ENCODE assay signal across 15 cellular contexts in the genomic region with DNA sequence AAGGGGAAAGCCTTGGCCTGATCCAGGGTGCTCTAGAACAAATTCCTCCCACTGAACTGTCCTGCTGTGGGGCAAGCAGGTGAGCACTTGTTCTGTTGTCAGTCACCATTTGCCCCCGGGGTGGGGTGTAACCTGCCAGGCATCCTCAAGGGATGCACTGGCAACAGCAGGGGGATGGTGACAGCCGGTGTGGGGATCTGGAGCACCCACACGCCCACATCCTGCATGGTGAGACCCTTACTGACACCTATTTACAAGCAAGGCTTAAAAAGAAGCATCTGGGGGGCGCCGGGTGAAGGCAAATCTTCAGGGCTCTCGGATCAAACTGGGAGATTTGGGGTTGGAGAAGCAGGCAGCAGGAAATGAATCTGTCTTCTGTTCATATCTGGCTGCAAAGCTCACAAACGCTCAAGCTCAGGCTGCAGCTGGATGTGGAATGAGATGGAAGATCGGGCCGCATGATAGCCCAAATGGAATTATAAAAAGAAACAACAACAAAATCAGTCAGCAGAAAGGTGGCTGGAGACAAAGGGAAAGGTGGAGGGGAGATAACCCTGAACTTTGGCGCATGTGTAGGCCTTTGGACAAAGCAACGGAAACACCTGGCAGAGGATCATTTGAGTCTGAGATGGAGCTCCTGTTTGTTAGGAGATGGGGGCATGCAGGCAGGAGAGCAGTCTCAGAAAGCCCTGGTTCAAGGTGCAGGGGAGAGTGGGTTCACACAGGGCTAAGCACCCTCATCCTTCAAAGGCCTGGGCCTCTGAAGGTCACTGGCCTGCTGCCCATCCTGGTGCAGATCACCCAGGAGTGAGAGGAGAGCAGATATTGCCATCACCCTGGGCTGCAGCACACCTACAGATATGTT. TPM values are rescaled to one million over a fixed set of nuclear protein-coding genes. Genes with fewer than 3 reads are reported as not detected.
A peak's percentile ranks its signal among the peaks of the same experiment; 100 is the strongest.
DNase-seq lines count a peak whose midpoint lies in the region; FAIRE-seq and TF ChIP-seq lines count a peak whose summit lies in the region.
"Had no signal": no experiment of that assay in that cellular context is flagged by ENCODE, and none has a peak within 500 bp of the region (broad histone marks: within the 10 kb centered on the region; RNA-seq: fewer than 3 reads in every experiment).

No MANE protein-coding gene starts in this region.

- no peaks in the 10 kb centered on the region for H3K36me3 Mint-ChIP-seq in activated CD4-positive, alpha-beta T cell treated with anti-CD3 and anti-CD28 coated beads, Interleukin-2, amount 10 ng/mL, durations not matched to agents 24 days and 14 days (ENCODE audit: low read depth)
- H3K36me3 Mint-ChIP-seq in activated T-helper 2 cell treated with anti-CD3 and anti-CD28 coated beads, Interferon-gamma antibody, Interleukin-2, Interleukin-4, amounts not matched to agents 10 μg/mL and 5 μg/mL and 100 μg/mL, durations not matched to agents 14 hours and 24 hours and 36 hours (ENCODE audit: low read depth): no peaks in the 10 kb centered on the region
- no peaks in the 10 kb centered on the region for H3K36me3 Mint-ChIP-seq in neural crest cell (ENCODE audit: low read depth)

- peak overlapping the region; percentile 67 for H3K4me3 Mint-ChIP-seq in activated CD4-positive, alpha-beta T cell treated with anti-CD3 and anti-CD28 coated beads, Interleukin-2, amount 10 ng/mL, durations not matched to agents 24 days and 14 days
- H3K4me3 Mint-ChIP-seq in activated T-helper 2 cell treated with anti-CD3 and anti-CD28 coated beads, Interferon-gamma antibody, Interleukin-2, Interleukin-4, amounts not matched to agents 10 μg/mL and 5 μg/mL and 100 μg/mL, durations not matched to agents 14 hours and 24 hours and 36 hours (ENCODE audit: low read depth): no peak overlapping the region
- H3K4me3 Mint-ChIP-seq in neural crest cell: no peak overlapping the region

- intact Hi-C loops in activated CD4-positive, alpha-beta T cell treated with anti-CD3 and anti-CD28 coated beads, Interleukin-2, amount 10 ng/mL, durations not matched to agents 24 days and 14 days (cut with micrococcal nuclease): loop anchor here (2.0 to 10.0 kb wide), 2 partner anchors 20 to 194 kb away; no protein-coding TSS in a partner anchor
- intact Hi-C loops in activated T-helper 2 cell treated with anti-CD3 and anti-CD28 coated beads, Interferon-gamma antibody, Interleukin-2, Interleukin-4, amounts not matched to agents 10 μg/mL and 5 μg/mL and 100 μg/mL, durations not matched to agents 14 hours and 24 hours and 36 hours (cut with micrococcal nuclease): no loop called here

- no peaks in the 10 kb centered on the region for H3K27me3 Mint-ChIP-seq in activated CD4-positive, alpha-beta T cell treated with anti-CD3 and anti-CD28 coated beads, Interleukin-2, amount 10 ng/mL, durations not matched to agents 24 days and 14 days
- peaks cover 1% of the 10 kb centered on the region for H3K27me3 Mint-ChIP-seq in activated T-helper 2 cell treated with anti-CD3 and anti-CD28 coated beads, Interferon-gamma antibody, Interleukin-2, Interleukin-4, amounts not matched to agents 10 μg/mL and 5 μg/mL and 100 μg/mL, durations not matched to agents 14 hours and 24 hours and 36 hours (ENCODE audit: low read depth)
- no peaks in the 10 kb centered on the region for H3K27me3 Mint-ChIP-seq in neural crest cell (ENCODE audit: low read depth)

- peaks cover 29% of the 10 kb centered on the region for H3K4me1 Mint-ChIP-seq in activated CD4-positive, alpha-beta T cell treated with anti-CD3 and anti-CD28 coated beads, Interleukin-2, amount 10 ng/mL, durations not matched to agents 24 days and 14 days
- H3K4me1 Mint-ChIP-seq in activated T-helper 2 cell treated with anti-CD3 and anti-CD28 coated beads, Interferon-gamma antibody, Interleukin-2, Interleukin-4, amounts not matched to agents 10 μg/mL and 5 μg/mL and 100 μg/mL, durations not matched to agents 14 hours and 24 hours and 36 hours (ENCODE audit: low read depth): peaks cover 21% of the 10 kb centered on the region
- H3K4me1 Mint-ChIP-seq in neural crest cell: no peaks in the 10 kb centered on the region

- DNase-seq in activated CD4-positive, alpha-beta T cell treated with anti-CD3 and anti-CD28 coated beads, Interleukin-2, amount 10 ng/mL, durations not matched to agents 24 days and 14 days: no peak
- no peak for DNase-seq in activated CD4-positive, alpha-beta T cell treated with anti-CD3 and anti-CD28 coated beads, Interleukin-2, amount 50 U/mL, for 4 hours
- peak; percentile 58 for DNase-seq in NCI-H69 (lab: John Stamatoyannopoulos, UW)
- no peak for DNase-seq in activated T-helper 2 cell treated with anti-CD3 and anti-CD28 coated beads, Interferon-gamma antibody, Interleukin-2, Interleukin-4, amounts not matched to agents 10 μg/mL and 5 μg/mL and 100 μg/mL, durations not matched to agents 14 hours and 24 hours and 36 hours (ENCODE audit: low spot score)
- no peak for DNase-seq in neural crest cell (ENCODE audit: low read depth, low spot score)
- DNase-seq in frontal cortex (ENCODE audit: low spot score in 2 of 2): no peak
- no peak for DNase-seq in middle frontal gyrus (ENCODE audit: extremely low spot score, low spot score)
- DNase-seq in NCI-H1694 treated with DMSO at 0.1 percent for 48 hours (lab: John Stamatoyannopoulos, UW): no peak
- DNase-seq: ACHN, cerebellar nuclear complex, islet precursor cell, NCI-H1048, NCI-H2227 treated with DMSO at 0.1 percent for 48 hours had no signal

- TF ChIP-seq CTCF in neural crest cell (conservative IDR thresholded peaks at IDR 0.05): no peak

- H3K9me3 Mint-ChIP-seq in activated CD4-positive, alpha-beta T cell treated with anti-CD3 and anti-CD28 coated beads, Interleukin-2, amount 10 ng/mL, durations not matched to agents 24 days and 14 days: no peaks in the 10 kb centered on the region
- no peaks in the 10 kb centered on the region for H3K9me3 Mint-ChIP-seq in activated T-helper 2 cell treated with anti-CD3 and anti-CD28 coated beads, Interferon-gamma antibody, Interleukin-2, Interleukin-4, amounts not matched to agents 10 μg/mL and 5 μg/mL and 100 μg/mL, durations not matched to agents 14 hours and 24 hours and 36 hours
- peaks cover 3% of the 10 kb centered on the region for H3K9me3 Mint-ChIP-seq in neural crest cell

- FAIRE-seq in frontal cortex (lab: Jason Lieb, UNC): no peak

- H3K27ac Mint-ChIP-seq in activated CD4-positive, alpha-beta T cell treated with anti-CD3 and anti-CD28 coated beads, Interleukin-2, amount 10 ng/mL, durations not matched to agents 24 days and 14 days: peak overlapping the region; percentile 73
- peak overlapping the region; percentile 14 for H3K27ac Mint-ChIP-seq in activated T-helper 2 cell treated with anti-CD3 and anti-CD28 coated beads, Interferon-gamma antibody, Interleukin-2, Interleukin-4, amounts not matched to agents 10 μg/mL and 5 μg/mL and 100 μg/mL, durations not matched to agents 14 hours and 24 hours and 36 hours
- H3K27ac Mint-ChIP-seq in neural crest cell (ENCODE audit: unreplicated experiment): peak overlapping the region; percentile 88

RNA-seq across cellular contexts. Expression of a gene that starts 20.9 kb away (rescaled TPM):
- total RNA-seq in activated CD4-positive, alpha-beta T cell treated with anti-CD3 and anti-CD28 coated beads, Interleukin-2, amount 10 ng/mL, durations not matched to agents 24 days and 14 days: 162 and 168 TPM in 2 replicates
- 145 and 149 TPM in 2 replicates for total RNA-seq in activated T-helper 2 cell treated with anti-CD3 and anti-CD28 coated beads, Interferon-gamma antibody, Interleukin-2, Interleukin-4, amounts not matched to agents 10 μg/mL and 5 μg/mL and 100 μg/mL, durations not matched to agents 14 hours and 24 hours and 36 hours
- total RNA-seq in neural crest cell (151 and 152 TPM in 2 replicates), frontal cortex (219 TPM)

RNA-seq across cellular contexts. Expression of a gene that starts 26.8 kb away (rescaled TPM):
- total RNA-seq in activated CD4-positive, alpha-beta T cell treated with anti-CD3 and anti-CD28 coated beads, Interleukin-2, amount 10 ng/mL, durations not matched to agents 24 days and 14 days: 62.7 and 66.9 TPM in 2 replicates
- 58.2 and 62.3 TPM in 2 replicates for total RNA-seq in activated T-helper 2 cell treated with anti-CD3 and anti-CD28 coated beads, Interferon-gamma antibody, Interleukin-2, Interleukin-4, amounts not matched to agents 10 μg/mL and 5 μg/mL and 100 μg/mL, durations not matched to agents 14 hours and 24 hours and 36 hours
- 13.2 and 18.8 TPM in 2 replicates for total RNA-seq in neural crest cell
- total RNA-seq in frontal cortex: 7.7 TPM

RNA-seq across cellular contexts. Expression of a gene that starts 39.4 kb away (rescaled TPM):
- not detected in 2 replicates for total RNA-seq in activated CD4-positive, alpha-beta T cell treated with anti-CD3 and anti-CD28 coated beads, Interleukin-2, amount 10 ng/mL, durations not matched to agents 24 days and 14 days
- not detected in 2 replicates for total RNA-seq in activated T-helper 2 cell treated with anti-CD3 and anti-CD28 coated beads, Interferon-gamma antibody, Interleukin-2, Interleukin-4, amounts not matched to agents 10 μg/mL and 5 μg/mL and 100 μg/mL, durations not matched to agents 14 hours and 24 hours and 36 hours
- total RNA-seq in neural crest cell (not detected in 2 replicates), frontal cortex (not detected)
- total RNA-seq: osteocyte, RPMI7951 had no signal

RNA-seq across cellular contexts. Expression of a gene that starts 41.2 kb away (rescaled TPM):
- 24.5 and 32.2 TPM in 2 replicates for total RNA-seq in activated CD4-positive, alpha-beta T cell treated with anti-CD3 and anti-CD28 coated beads, Interleukin-2, amount 10 ng/mL, durations not matched to agents 24 days and 14 days
- 21.1 and 24.5 TPM in 2 replicates for total RNA-seq in activated T-helper 2 cell treated with anti-CD3 and anti-CD28 coated beads, Interferon-gamma antibody, Interleukin-2, Interleukin-4, amounts not matched to agents 10 μg/mL and 5 μg/mL and 100 μg/mL, durations not matched to agents 14 hours and 24 hours and 36 hours
- total RNA-seq in neural crest cell (not detected in 2 replicates), frontal cortex (not detected)
- total RNA-seq: osteocyte had no signal

RNA-seq across cellular contexts. Expression of a gene that starts 51.3 kb away (rescaled TPM):
- 4.2 and 6.7 TPM in 2 replicates for total RNA-seq in activated CD4-positive, alpha-beta T cell treated with anti-CD3 and anti-CD28 coated beads, Interleukin-2, amount 10 ng/mL, durations not matched to agents 24 days and 14 days
- 6.4 and 8.0 TPM in 2 replicates for total RNA-seq in activated T-helper 2 cell treated with anti-CD3 and anti-CD28 coated beads, Interferon-gamma antibody, Interleukin-2, Interleukin-4, amounts not matched to agents 10 μg/mL and 5 μg/mL and 100 μg/mL, durations not matched to agents 14 hours and 24 hours and 36 hours
- total RNA-seq in neural crest cell (1.5 and 2.4 TPM in 2 replicates), frontal cortex (1.2 TPM)

Comparison
In these comparisons a context has a peak if more than half of its experiments do, and no peak if none do; other contexts are left out.
1. H3K27ac Mint-ChIP-seq: peak in every context shown above with its lines; median percentile 88 in neural crest cell; 73 in activated CD4-positive, alpha-beta T cell treated with anti-CD3 and anti-CD28 coated beads, Interleukin-2, amount 10 ng/mL, durations not matched to agents 24 days and 14 days; 14 in activated T-helper 2 cell treated with anti-CD3 and anti-CD28 coated beads, Interferon-gamma antibody, Interleukin-2, Interleukin-4, amounts not matched to agents 10 μg/mL and 5 μg/mL and 100 μg/mL, durations not matched to agents 14 hours and 24 hours and 36 hours.